Comparison of ENCODE assay signal across 8 cellular contexts in genomic region chr19:13150187-13150918, GRCh38. TPM values are rescaled to one million over a fixed set of nuclear protein-coding genes. Genes with fewer than 3 reads are reported as not detected.
DNase-seq lines count a peak whose midpoint lies in the region; ATAC-seq and TF ChIP-seq lines count a peak whose summit lies in the region.

IER2 (plus strand) TSS chr19:13150411; CDS start chr19:13153187, 2,776 bp downstream.
STX10 (minus strand) TSS chr19:13150375; CDS start chr19:13150173, 202 bp downstream.

- peak within 1 kb of the TSS; percentile 75 for H2AFZ ChIP-seq in GM23248

- H3K36me3 ChIP-seq in GM23248 (ENCODE audit: low read depth) (no peaks in the 10 kb centered on the region; the same call in 1 of the 2 replicates), MG63 (peaks cover 52% of the 10 kb centered on the region)

- H3K9me3 ChIP-seq in GM23248 (ENCODE audit: low read depth), result no peaks in the 10 kb centered on the region
- H3K9me3 ChIP-seq in MG63, result no peaks in the 10 kb centered on the region

- peaks cover 18% of the 10 kb centered on the region for H3K27me3 Mint-ChIP-seq in nephron progenitor cell (ENCODE audit: low read depth, poor library complexity)
- H3K27me3 Mint-ChIP-seq in stimulated activated naive CD8-positive, alpha-beta T cell treated with anti-CD3 and anti-CD28 coated beads, Interleukin-15, amount 100 ng/mL, for 72 hours, result no peaks in the 10 kb centered on the region

- 1 to 2% methylated on average over 37 to 40 of the region's 51 CpGs for WGBS in GM23248 (ENCODE audit: low coverage in 1 of 2, low lambda C conversion rate in 2 of 2, missing lambda C conversion rate in 2 of 2), 2 experiments

- DNase-seq in DMS79 (lab: John Stamatoyannopoulos, UW) (peak; percentile 82), GM23248 (peak; percentile 98), MG63 (peak; percentile 100), SIG-M5 (lab: John Stamatoyannopoulos, UW) (peak; percentile 63), fibroblast of the aortic adventitia (ENCODE audit: low read depth) (peak; percentile 94), nephron progenitor cell (peak; percentile 85)
- peak; percentile 91 for DNase-seq in activated effector memory CD4-positive, alpha-beta T cell treated with Interleukin-2 at 50 U/mL for 16 hours
- peak; percentile 90 to 95 for DNase-seq in stimulated activated naive CD8-positive, alpha-beta T cell treated with anti-CD3 and anti-CD28 coated beads, Interleukin-15, amount 100 ng/mL, for 72 hours

- peak within 1 kb of the TSS; percentile 96 for H3K4me3 Mint-ChIP-seq in nephron progenitor cell
- peak within 1 kb of the TSS; percentile 93 to 97 for H3K4me3 Mint-ChIP-seq in stimulated activated naive CD8-positive, alpha-beta T cell treated with anti-CD3 and anti-CD28 coated beads, Interleukin-15, amount 100 ng/mL, for 72 hours

- no peaks in the 10 kb centered on the region for H3K9me2 ChIP-seq in GM23248 (ENCODE audit: insufficient read depth)

- peak within 1 kb of the TSS; percentile 93 for H3K27ac ChIP-seq in GM23248

- in situ Hi-C loops in GM23248 (cut with MboI), result no loop called here

- 0 out of 2 replicates have a peak, but pooled peaks cover 15% of the 10 kb centered on the region for H3K4me1 ChIP-seq in GM23248 (ENCODE audit: insufficient read depth)

- H3K27ac Mint-ChIP-seq in nephron progenitor cell, result peak within 1 kb of the TSS; percentile 99
- H3K27ac Mint-ChIP-seq in stimulated activated naive CD8-positive, alpha-beta T cell treated with anti-CD3 and anti-CD28 coated beads, Interleukin-15, amount 100 ng/mL, for 72 hours, result peak within 1 kb of the TSS; percentile 93 to 100

- TF ChIP-seq CTCF in fibroblast of the aortic adventitia (IDR thresholded peaks at IDR 0.05; ENCODE audit: insufficient read depth, low read length) (peak; percentile 64), nephron progenitor cell (IDR thresholded peaks at IDR 0.05) (peak; percentile 24)

- peaks cover 65% of the 10 kb centered on the region for H3K79me2 ChIP-seq in GM23248 (ENCODE audit: insufficient read depth)

- H3K4me3 ChIP-seq in GM23248, result peak within 1 kb of the TSS; percentile 96
- H3K4me3 ChIP-seq in MG63, result peak within 1 kb of the TSS; percentile 92
- peak within 1 kb of the TSS; percentile 98 for H3K4me3 ChIP-seq in fibroblast of the aortic adventitia (ENCODE audit: low read depth, low read length)

- H3K9me3 Mint-ChIP-seq in nephron progenitor cell, result no peaks in the 10 kb centered on the region
- no peaks in the 10 kb centered on the region for H3K9me3 Mint-ChIP-seq in stimulated activated naive CD8-positive, alpha-beta T cell treated with anti-CD3 and anti-CD28 coated beads, Interleukin-15, amount 100 ng/mL, for 72 hours

- H4K20me1 ChIP-seq in GM23248 (ENCODE audit: insufficient read depth), result no peaks in the 10 kb centered on the region

- H3K36me3 Mint-ChIP-seq in nephron progenitor cell (ENCODE audit: low read depth), result peaks cover 12% of the 10 kb centered on the region

- H3K9ac ChIP-seq in GM23248, result peak within 1 kb of the TSS; percentile 99

- peaks cover 28% of the 10 kb centered on the region for H3F3A ChIP-seq in GM23248 (ENCODE audit: insufficient read depth)

- peaks cover 18% of the 10 kb centered on the region for H3K4me1 Mint-ChIP-seq in nephron progenitor cell
- H3K4me1 Mint-ChIP-seq in stimulated activated naive CD8-positive, alpha-beta T cell treated with anti-CD3 and anti-CD28 coated beads, Interleukin-15, amount 100 ng/mL, for 72 hours, result peaks cover 32% of the 10 kb centered on the region

- H3K27me3 ChIP-seq in GM23248 (replicated peaks; ENCODE audit: insufficient read depth) (no peaks in the 10 kb centered on the region), MG63 (no peaks in the 10 kb centered on the region)

- ATAC-seq in stimulated activated naive CD8-positive, alpha-beta T cell treated with anti-CD3 and anti-CD28 coated beads, Interleukin-15, amount 100 ng/mL, for 72 hours, result peak; percentile 54

- H3K4me2 ChIP-seq in GM23248 (ENCODE audit: unreplicated experiment), result peak within 1 kb of the TSS; percentile 89

RNA-seq across cellular contexts. Expression of gene IER2, which starts in this region (rescaled TPM):
- 27.8 and 30.4 TPM in 2 replicates for total RNA-seq in GM23248 (2014; rRNA removed; shearing (Covaris generic))
- polyA plus RNA-seq in GM23248 (2016; fragmentation: Nextera tagmentation; extraction: Ambion mirVana), result 84.0 and 88.6 TPM in 2 replicates
- 39.0 and 80.1 TPM in 2 replicates for total RNA-seq in MG63 (2014; rRNA removed; shearing (Covaris generic); ENCODE audit: low replicate concordance)
- 20.3 and 43.5 TPM in 2 replicates for total RNA-seq in fibroblast of the aortic adventitia (ENCODE audit: low replicate concordance)

RNA-seq across cellular contexts. Expression of gene STX10, which starts in this region (rescaled TPM):
- total RNA-seq in GM23248 (2014; rRNA removed; shearing (Covaris generic)), result 56.4 and 80.5 TPM in 2 replicates
- polyA plus RNA-seq in GM23248 (2016; fragmentation: Nextera tagmentation; extraction: Ambion mirVana), result 55.6 and 62.4 TPM in 2 replicates
- total RNA-seq in MG63 (2014; rRNA removed; shearing (Covaris generic); ENCODE audit: low replicate concordance), result 281 and 371 TPM in 2 replicates
- 62.7 and 122 TPM in 2 replicates for total RNA-seq in fibroblast of the aortic adventitia (ENCODE audit: low replicate concordance)

Comparison
In these comparisons a context has a peak if more than half of its experiments do, and no peak if none do; other contexts are left out.
1. Peak in every context shown above with its lines: DNase-seq, ATAC-seq, H3K4me3 ChIP-seq and H3K27ac ChIP-seq.